Comparison of ENCODE assay signal across 12 cellular contexts in the genomic region with DNA sequence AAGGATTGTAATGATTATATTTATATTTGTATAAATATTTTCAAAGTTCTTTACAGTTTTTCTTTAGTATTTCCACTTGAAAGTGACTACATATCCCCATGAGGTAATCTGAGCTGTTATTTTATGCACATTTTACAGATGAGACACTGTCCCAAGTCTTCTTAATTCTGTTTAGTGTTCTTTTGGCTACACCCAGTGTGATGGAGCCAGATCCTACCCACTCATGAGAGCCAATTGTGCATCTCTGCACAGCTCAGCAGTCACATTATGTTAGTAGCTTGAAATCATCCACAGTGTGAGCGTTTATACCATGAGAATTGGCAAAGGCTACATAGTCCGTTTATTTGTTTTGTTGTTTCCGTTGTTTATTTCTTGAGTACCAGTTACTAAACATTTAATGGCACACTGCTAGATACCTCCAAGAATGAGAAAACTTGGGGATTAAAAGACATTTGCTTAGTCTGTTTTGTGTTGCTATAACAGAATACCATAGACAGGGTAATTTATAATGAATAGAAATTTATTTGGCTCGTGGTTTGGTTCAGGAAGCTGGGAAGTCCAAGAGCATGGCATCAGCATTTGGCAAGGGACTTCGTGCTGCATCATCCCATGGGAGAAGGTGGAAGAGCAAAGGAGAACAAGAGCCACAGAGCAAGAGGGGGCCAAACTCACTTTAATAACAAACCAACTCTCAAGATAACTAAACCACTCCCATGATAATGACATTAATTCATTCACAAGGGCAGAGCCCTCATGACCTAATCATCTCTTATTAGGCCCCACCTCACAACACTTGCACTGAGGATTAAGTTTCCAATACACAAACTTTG.
DNase-seq lines count a peak whose midpoint lies in the region; ATAC-seq and TF ChIP-seq lines count a peak whose summit lies in the region.
"Had no signal": no experiment of that assay in that cellular context is flagged by ENCODE, and none has a peak within 500 bp of the region (broad histone marks: within the 10 kb centered on the region; RNA-seq: fewer than 3 reads in every experiment).

No MANE protein-coding gene starts in this region.

- H3K4me3 ChIP-seq in cardiac fibroblast (replicated peaks in 1 of 2; ENCODE audit: low read depth in 2 of 2, low read length in 2 of 2): no peak overlapping the region
- H3K4me3 ChIP-seq in hepatocyte: no peak overlapping the region
- H3K4me3 ChIP-seq in suprapubic skin: no peak overlapping the region

- peak; percentile 56 for DNase-seq in HFFc6
- peak; percentile 71 to 92 for DNase-seq in cardiac fibroblast (ENCODE audit: low read depth in 2 of 2)
- DNase-seq in hepatocyte (ENCODE audit: low spot score): peak; percentile 44
- DNase-seq in suprapubic skin (ENCODE audit: low spot score in 2 of 2): no peak
- no peak for DNase-seq in SKM-1 (lab: John Stamatoyannopoulos, UW; ENCODE audit: unreplicated experiment)
- DNase-seq in SHP77 (lab: John Stamatoyannopoulos, UW): no peak
- DNase-seq in superior temporal gyrus (ENCODE audit: extremely low spot score): no peak
- DNase-seq: activated T-cell treated with anti-CD3 and anti-CD28 coated beads, Interleukin-2, amount 50 U/mL, for 1 hour; DMS153; naive thymus-derived CD8-positive, alpha-beta T cell; NCI-H2081 had no signal

- H3K27ac ChIP-seq in hepatocyte: peak overlapping the region; percentile 54
- H3K27ac ChIP-seq in suprapubic skin: peak overlapping the region; percentile 64

- no peaks in the 10 kb centered on the region for H3K79me2 ChIP-seq in hepatocyte

- H3K36me3 Mint-ChIP-seq in HFFc6 (ENCODE audit: low read depth): 0 out of 2 replicates have a peak, but pooled peaks cover 5% of the 10 kb centered on the region

- no peaks in the 10 kb centered on the region for H3K9me3 Mint-ChIP-seq in HFFc6

- TF ChIP-seq CTCF in HFFc6 (IDR thresholded peaks at IDR 0.05) (no peak), cardiac fibroblast (IDR thresholded peaks at IDR 0.05; ENCODE audit: low read depth, low read length) (no peak), hepatocyte (IDR thresholded peaks at IDR 0.05; ENCODE audit: poor library complexity) (no peak), suprapubic skin (IDR thresholded peaks at IDR 0.05) (no peak)

- TF ChIP-seq EP300 in suprapubic skin (IDR thresholded peaks at IDR 0.05): no peak

- H3K27me3 ChIP-seq in hepatocyte (no peaks in the 10 kb centered on the region), suprapubic skin (no peaks in the 10 kb centered on the region)

- H3K4me1 ChIP-seq in hepatocyte (ENCODE audit: insufficient read depth): peaks cover 20% of the 10 kb centered on the region
- peaks cover 6% of the 10 kb centered on the region for H3K4me1 ChIP-seq in suprapubic skin

- peak overlapping the region; percentile 45 for H3K4me3 Mint-ChIP-seq in HFFc6
- H3K4me3 Mint-ChIP-seq: naive thymus-derived CD8-positive, alpha-beta T cell had no signal

- peak overlapping the region; percentile 93 for H3K27ac Mint-ChIP-seq in HFFc6
- H3K27ac Mint-ChIP-seq: naive thymus-derived CD8-positive, alpha-beta T cell had no signal

- no peaks in the 10 kb centered on the region for H3K9me2 ChIP-seq in hepatocyte (replicated peaks; ENCODE audit: insufficient read depth)

- H3K36me3 ChIP-seq in hepatocyte (replicated peaks; ENCODE audit: insufficient read depth, low read depth): no peaks in the 10 kb centered on the region
- no peaks in the 10 kb centered on the region for H3K36me3 ChIP-seq in suprapubic skin

- no peaks in the 10 kb centered on the region for H3K9me3 ChIP-seq in hepatocyte (ENCODE audit: low read depth)
- no peaks in the 10 kb centered on the region for H3K9me3 ChIP-seq in suprapubic skin

- H2AFZ ChIP-seq in hepatocyte: no peak overlapping the region

- H4K20me1 ChIP-seq in hepatocyte (ENCODE audit: insufficient read depth, poor library complexity, severe bottlenecking): no peaks in the 10 kb centered on the region

- WGBS in hepatocyte (ENCODE audit: low lambda C conversion rate, missing lambda C conversion rate): 69% methylated on average over 5 of the region's 5 CpGs
- WGBS in suprapubic skin: 54% methylated on average over 5 of the region's 5 CpGs

- no peak for ATAC-seq in activated CD4-positive, CD25-positive, alpha-beta regulatory T cell treated with anti-CD3 and anti-CD28 coated beads, Interleukin-2, amount 50 U/mL, for 24 hours
- ATAC-seq: naive thymus-derived CD8-positive, alpha-beta T cell had no signal

- no peaks in the 10 kb centered on the region for H3K27me3 Mint-ChIP-seq in HFFc6 (ENCODE audit: insufficient read depth)
- H3K27me3 Mint-ChIP-seq: naive thymus-derived CD8-positive, alpha-beta T cell had no signal

- TF ChIP-seq POLR2A in suprapubic skin (IDR thresholded peaks at IDR 0.05): no peak

- H3K4me1 Mint-ChIP-seq in HFFc6 (ENCODE audit: low read depth): peaks cover 32% of the 10 kb centered on the region

- H3K4me2 ChIP-seq in hepatocyte: no peak overlapping the region

Comparison
In these comparisons a context has a peak if more than half of its experiments do, and no peak if none do; other contexts are left out.
1. DNase-seq: peak in HFFc6 (single experiment), cardiac fibroblast (2 of 2) and hepatocyte (single experiment); none in suprapubic skin (0 of 2), SKM-1 (single experiment), SHP77 (0 of 2) and superior temporal gyrus (single experiment).